ENCODE assay signal across 19 cellular contexts in the genomic region with DNA sequence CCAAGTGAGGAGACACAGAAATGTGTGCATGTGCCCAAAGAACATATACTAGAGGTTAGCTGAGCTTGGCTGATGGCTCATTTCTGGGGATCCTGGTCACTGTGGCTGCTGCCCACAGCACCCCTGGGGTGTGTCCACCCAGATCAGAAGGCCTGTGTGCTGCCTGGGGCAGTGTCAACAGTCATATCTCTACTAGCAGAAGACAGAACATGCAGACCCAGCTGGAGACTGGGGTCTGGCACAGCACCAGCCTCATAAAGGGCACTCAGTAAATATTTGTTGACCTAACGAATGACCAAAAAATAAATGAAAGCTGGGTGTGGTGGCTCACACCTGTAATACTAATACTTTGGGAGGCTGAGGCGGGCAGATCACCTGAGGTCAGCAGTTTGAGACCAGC. TPM values are rescaled to one million over a fixed set of nuclear protein-coding genes. Genes with fewer than 3 reads are reported as not detected.
DNase-seq lines count a peak whose midpoint lies in the region; ATAC-seq and TF ChIP-seq lines count a peak whose summit lies in the region.
"Had no signal": no experiment of that assay in that cellular context is flagged by ENCODE, and none has a peak within 500 bp of the region (broad histone marks: within the 10 kb centered on the region; RNA-seq: fewer than 3 reads in every experiment).

No MANE protein-coding gene starts in this region.

- H3K36me3 Mint-ChIP-seq in osteocyte (ENCODE audit: unreplicated experiment) (no peaks in the 10 kb centered on the region), endodermal cell (ENCODE audit: low read depth) (peaks cover 3% of the 10 kb centered on the region)
- H3K36me3 Mint-ChIP-seq: CD8-positive, alpha-beta T cell had no signal

- CTCF ChIA-PET in A673 (lab: Charles Lee), result no interaction called here

- peaks cover 0 to 4% of the 10 kb centered on the region in 2 donors for H3K9me3 Mint-ChIP-seq in stimulated activated naive CD8-positive, alpha-beta T cell treated with anti-CD3 and anti-CD28 coated beads, Interleukin-15, amount 100 ng/mL, for 72 hours
- no peaks in the 10 kb centered on the region for H3K9me3 Mint-ChIP-seq in osteocyte (ENCODE audit: unreplicated experiment)
- H3K9me3 Mint-ChIP-seq in endodermal cell, result peaks cover 31% of the 10 kb centered on the region
- H3K9me3 Mint-ChIP-seq: CD8-positive, alpha-beta T cell; HFFc6 had no signal

- 100% methylated on average over 2 of the region's 2 CpGs for WGBS in esophagus muscularis mucosa
- WGBS in endodermal cell (ENCODE audit: insufficient coverage in 1 of 2, insufficient read length in 1 of 2), 2 experiments, result 100% methylated on average over 1 to 2 of the region's 2 CpGs

- POLR2A ChIA-PET in A673 (lab: Charles Lee; ENCODE audit: low non-redundant PET), result no interaction called here

- H3K4me1 ChIP-seq in esophagus muscularis mucosa, result no peaks in the 10 kb centered on the region
- H3K4me1 ChIP-seq in A673 (ENCODE audit: insufficient read depth, low read length, poor library complexity, severe bottlenecking), result no peaks in the 10 kb centered on the region
- no peaks in the 10 kb centered on the region for H3K4me1 ChIP-seq in endodermal cell (ENCODE audit: control insufficient read depth, insufficient read depth, low read length)
- H3K4me1 ChIP-seq: BLaER1 had no signal

- H3K27ac ChIP-seq in esophagus muscularis mucosa (replicated peaks in 1 of 4) (no peak overlapping the region), A673 (ENCODE audit: low read depth, low read length, poor library complexity, severe bottlenecking) (no peak overlapping the region), endodermal cell (ENCODE audit: low read depth, low read length) (no peak overlapping the region)
- H3K27ac ChIP-seq: BLaER1, HL-60 had no signal

- H3K36me3 ChIP-seq in esophagus muscularis mucosa (no peaks in the 10 kb centered on the region), A673 (ENCODE audit: insufficient read depth, low read length, poor library complexity, severe bottlenecking) (no peaks in the 10 kb centered on the region), endodermal cell (ENCODE audit: control insufficient read depth, insufficient read depth, low read length) (no peaks in the 10 kb centered on the region)

- H3K9me3 ChIP-seq in esophagus muscularis mucosa (no peaks in the 10 kb centered on the region), A673 (ENCODE audit: low read depth, low read length, poor library complexity, severe bottlenecking) (no peaks in the 10 kb centered on the region), endodermal cell (ENCODE audit: control insufficient read depth, low read length) (no peaks in the 10 kb centered on the region)
- H3K9me3 ChIP-seq: BLaER1 had no signal

- no TSS peak for BruUV-seq in A673 (replicated peaks; lab: Mats Ljungman, UMichigan)

- H3K4me3 ChIP-seq in esophagus muscularis mucosa, result no peak overlapping the region
- no peak overlapping the region for H3K4me3 ChIP-seq in A673 (ENCODE audit: low read depth, low read length, poor library complexity, severe bottlenecking)
- H3K4me3 ChIP-seq in endodermal cell (ENCODE audit: low read length), result no peak overlapping the region
- H3K4me3 ChIP-seq: BLaER1 had no signal

- no peak for TF ChIP-seq POLR2A in esophagus muscularis mucosa (IDR thresholded peaks at IDR 0.05; ENCODE audit: low read depth)

- H3K4me1 Mint-ChIP-seq in stimulated activated naive CD8-positive, alpha-beta T cell treated with anti-CD3 and anti-CD28 coated beads, Interleukin-15, amount 100 ng/mL, for 72 hours, result no peaks in the 10 kb centered on the region
- no peaks in the 10 kb centered on the region for H3K4me1 Mint-ChIP-seq in osteocyte (ENCODE audit: unreplicated experiment)
- H3K4me1 Mint-ChIP-seq in endodermal cell, result no peaks in the 10 kb centered on the region

- peak overlapping the region; percentile 19 to 80 for H3K27ac Mint-ChIP-seq in stimulated activated naive CD8-positive, alpha-beta T cell treated with anti-CD3 and anti-CD28 coated beads, Interleukin-15, amount 100 ng/mL, for 72 hours
- H3K27ac Mint-ChIP-seq in osteocyte (ENCODE audit: unreplicated experiment) (no peak overlapping the region), endodermal cell (no peak overlapping the region)
- H3K27ac Mint-ChIP-seq: CD8-positive, alpha-beta T cell; HFFc6 had no signal

- intact Hi-C loops in esophagus muscularis mucosa (cut with DNase I) (no loop called here), A673 (cut with micrococcal nuclease; ENCODE audit: unreplicated experiment) (no loop called here)

- no peak for ATAC-seq in stimulated activated naive CD8-positive, alpha-beta T cell treated with anti-CD3 and anti-CD28 coated beads, Interleukin-15, amount 100 ng/mL, for 72 hours
- ATAC-seq in stimulated activated naive CD8-positive, alpha-beta T cell treated with anti-CD3 and anti-CD28 coated beads, Interleukin-15, Interleukin-2, amounts not matched to agents 100 U/mL and 50 U/mL, for 24 hours, result no peak
- ATAC-seq: CD8-positive, alpha-beta T cell; HCT116 had no signal

- no peak for DNase-seq in stimulated activated naive CD8-positive, alpha-beta T cell treated with anti-CD3 and anti-CD28 coated beads, Interleukin-15, amount 100 ng/mL, for 72 hours
- DNase-seq in stimulated activated naive CD8-positive, alpha-beta T cell treated with anti-CD3 and anti-CD28 coated beads, Interleukin-15, Interleukin-2, amounts not matched to agents 100 U/mL and 50 U/mL, for 24 hours, result no peak
- DNase-seq in esophagus muscularis mucosa (ENCODE audit: extremely low spot score) (peak; percentile 42), osteocyte (ENCODE audit: extremely low spot score, unreplicated experiment) (peak; percentile 54), NCI-H1048 (lab: John Stamatoyannopoulos, UW) (no peak), A673 (ENCODE audit: low spot score) (no peak), endodermal cell (no peak)
- DNase-seq: AML-193; Calu3; CD8-positive, alpha-beta T cell; DMS79 treated with DMSO at 0.1 percent for 48 hours; GF-D8; GOT3; H7; HFFc6 had no signal

- no peak for TF ChIP-seq EP300 in esophagus muscularis mucosa (IDR thresholded peaks at IDR 0.05)

- peaks cover 25% of the 10 kb centered on the region for H3K27me3 Mint-ChIP-seq in stimulated activated naive CD8-positive, alpha-beta T cell treated with anti-CD3 and anti-CD28 coated beads, Interleukin-15, amount 100 ng/mL, for 72 hours
- peaks cover 28% of the 10 kb centered on the region for H3K27me3 Mint-ChIP-seq in osteocyte (ENCODE audit: unreplicated experiment)
- peaks cover 7% of the 10 kb centered on the region for H3K27me3 Mint-ChIP-seq in endodermal cell (ENCODE audit: insufficient read depth)

- H3K4me3 Mint-ChIP-seq in stimulated activated naive CD8-positive, alpha-beta T cell treated with anti-CD3 and anti-CD28 coated beads, Interleukin-15, amount 100 ng/mL, for 72 hours, result no peak overlapping the region
- H3K4me3 Mint-ChIP-seq in osteocyte (ENCODE audit: unreplicated experiment) (no peak overlapping the region), endodermal cell (no peak overlapping the region)
- H3K4me3 Mint-ChIP-seq: CD8-positive, alpha-beta T cell; HFFc6 had no signal

- H3K27me3 ChIP-seq in esophagus muscularis mucosa, result peaks cover 0 to 15% (median 0%) of the 10 kb centered on the region in 4 donors
- H3K27me3 ChIP-seq in A673 (replicated peaks; ENCODE audit: insufficient read depth, low read depth, low read length, poor library complexity), result peaks cover 6% of the 10 kb centered on the region
- no peaks in the 10 kb centered on the region for H3K27me3 ChIP-seq in endodermal cell (ENCODE audit: control insufficient read depth, insufficient read depth, low read length, poor library complexity, severe bottlenecking)
- H3K27me3 ChIP-seq: BLaER1 had no signal

- TF ChIP-seq CTCF in esophagus muscularis mucosa (IDR thresholded peaks at IDR 0.05) (no peak), osteocyte (IDR thresholded peaks at IDR 0.05) (no peak), A673 (conservative IDR thresholded peaks at IDR 0.05; ENCODE audit: low read depth, low read length) (no peak), endodermal cell (conservative IDR thresholded peaks at IDR 0.05) (no peak)

- H3K9ac ChIP-seq in endodermal cell (ENCODE audit: extremely low read depth, low read length, poor library complexity, severe bottlenecking), result no peak overlapping the region
- H3K9ac ChIP-seq: BLaER1 had no signal

RNA-seq across cellular contexts. Expression of a gene that starts 16.4 kb away (rescaled TPM):
- total RNA-seq in esophagus muscularis mucosa, result 1 to 10 TPM; 1.9 to 3.5 (median 3.1) TPM
- 0.29 and 0.38 TPM in 2 replicates for total RNA-seq in osteocyte
- not detected in 2 replicates for total RNA-seq in A673 (2021)
- total RNA-seq in endodermal cell, result 1 to 10 TPM; 1.6 to 3.7 TPM
- polyA plus RNA-seq in endodermal cell (2013, experiment 1 of 2), result 9.0 TPM
- polyA plus RNA-seq in endodermal cell (2013, experiment 2 of 2), result 8.4 TPM
- total RNA-seq: Calu3; CD8-positive, alpha-beta T cell; HFFc6; HT1080 had no signal

RNA-seq across cellular contexts. Expression of a gene that starts 36.6 kb away (rescaled TPM):
- total RNA-seq in esophagus muscularis mucosa (under 1 TPM in 3 of 4 donors, not detected in 1; 0.26 to 0.50 (median 0.34) TPM), osteocyte (not detected in 2 replicates), A673 (2021) (not detected in 2 replicates), endodermal cell (under 1 TPM; 0.22 to 0.70 TPM)
- polyA plus RNA-seq in endodermal cell (2013, experiment 1 of 2), result 6.2 TPM
- 6.3 TPM for polyA plus RNA-seq in endodermal cell (2013, experiment 2 of 2)
- total RNA-seq: Calu3; CD8-positive, alpha-beta T cell; HFFc6; HT1080 had no signal

RNA-seq across cellular contexts. Expression of a gene that starts 39.1 kb away (rescaled TPM):
- total RNA-seq in esophagus muscularis mucosa, result 1 to 10 TPM in 1 of 4 donors, under 1 TPM in 3; 0.80 to 1.2 (median 0.98) TPM
- 0.55 and 1.1 TPM in 2 replicates for total RNA-seq in osteocyte
- 18.9 and 19.1 TPM in 2 replicates for total RNA-seq in A673 (2021)
- total RNA-seq in endodermal cell, result 10 to 100 TPM; 16.4 to 23.0 TPM
- 17.4 TPM for polyA plus RNA-seq in endodermal cell (2013, experiment 1 of 2)
- 17.7 TPM for polyA plus RNA-seq in endodermal cell (2013, experiment 2 of 2)

Comparison
In these comparisons a context has a peak if more than half of its experiments do, and no peak if none do; other contexts are left out.
1. DNase-seq: peak in esophagus muscularis mucosa (single experiment) and osteocyte (single experiment); none in stimulated activated naive CD8-positive, alpha-beta T cell treated with anti-CD3 and anti-CD28 coated beads, Interleukin-15, amount 100 ng/mL, for 72 hours (0 of 2), stimulated activated naive CD8-positive, alpha-beta T cell treated with anti-CD3 and anti-CD28 coated beads, Interleukin-15, Interleukin-2, amounts not matched to agents 100 U/mL and 50 U/mL, for 24 hours (single experiment), NCI-H1048 (single experiment), A673 (single experiment) and endodermal cell (single experiment).
2. H3K27ac Mint-ChIP-seq: peak in stimulated activated naive CD8-positive, alpha-beta T cell treated with anti-CD3 and anti-CD28 coated beads, Interleukin-15, amount 100 ng/mL, for 72 hours (2 of 2); none in osteocyte (single experiment) and endodermal cell (single experiment).